In genomic region chr5:82274343-82275266, GRCh38 we compare ENCODE assay signal across 1 cellular context.
TF ChIP-seq lines count a peak whose summit lies in the region.

No MANE protein-coding gene starts in this region.

TF ChIP-seq in K562, 482 proteins besides CTCF, POLR2A, EP300 and RAD21 (continues in another document):
- TF ChIP-seq TSC22D4 (tag; IDR thresholded peaks at IDR 0.05) = no peak
- TF ChIP-seq ZNF444 (CRISPR knock-in tag; IDR thresholded peaks at IDR 0.05) = no peak
- no peak for TF ChIP-seq CC2D1A (IDR thresholded peaks at IDR 0.05)
- no peak for TF ChIP-seq ESRRA (IDR thresholded peaks at IDR 0.05; ENCODE audit: borderline replicate concordance, low read depth)
- TF ChIP-seq GATA2 (CRISPR knock-in tag; IDR thresholded peaks at IDR 0.05) = no peak
- no peak for TF ChIP-seq KAT2B (IDR thresholded peaks at IDR 0.05; ENCODE audit: low read depth, low read length)
- no peak for TF ChIP-seq NFRKB (IDR thresholded peaks at IDR 0.05; ENCODE audit: low read depth)
- TF ChIP-seq MYBL2 (IDR thresholded peaks at IDR 0.05; ENCODE audit: low read depth) = no peak
- no peak for TF ChIP-seq MYBL2 (CRISPR knock-in tag; IDR thresholded peaks at IDR 0.05; ENCODE audit: borderline replicate concordance)
- TF ChIP-seq RBBP5 (IDR thresholded peaks at IDR 0.05; ENCODE audit: borderline replicate concordance, insufficient read depth, low read length, poor library complexity, severe bottlenecking) = no peak
- TF ChIP-seq, protein P1, sequence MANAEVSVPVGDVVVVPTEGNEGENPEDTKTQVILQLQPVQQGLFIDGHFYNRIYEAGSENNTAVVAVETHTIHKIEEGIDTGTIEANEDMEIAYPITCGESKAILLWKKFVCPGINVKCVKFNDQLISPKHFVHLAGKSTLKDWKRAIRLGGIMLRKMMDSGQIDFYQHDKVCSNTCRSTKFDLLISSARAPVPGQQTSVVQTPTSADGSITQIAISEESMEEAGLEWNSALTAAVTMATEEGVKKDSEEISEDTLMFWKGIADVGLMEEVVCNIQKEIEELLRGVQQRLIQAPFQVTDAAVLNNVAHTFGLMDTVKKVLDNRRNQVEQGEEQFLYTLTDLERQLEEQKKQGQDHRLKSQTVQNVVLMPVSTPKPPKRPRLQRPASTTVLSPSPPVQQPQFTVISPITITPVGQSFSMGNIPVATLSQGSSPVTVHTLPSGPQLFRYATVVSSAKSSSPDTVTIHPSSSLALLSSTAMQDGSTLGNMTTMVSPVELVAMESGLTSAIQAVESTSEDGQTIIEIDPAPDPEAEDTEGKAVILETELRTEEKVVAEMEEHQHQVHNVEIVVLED (CRISPR knock-in tag; IDR thresholded peaks at IDR 0.05) = no peak
- TF ChIP-seq MAFG (tag; conservative IDR thresholded peaks at IDR 0.05) = no peak
- no peak for TF ChIP-seq RBM34 (IDR thresholded peaks at IDR 0.05; ENCODE audit: borderline replicate concordance, insufficient read depth, low read length)
- no peak for TF ChIP-seq TRIM24 (IDR thresholded peaks at IDR 0.05)
- TF ChIP-seq EZH2 (IDR thresholded peaks at IDR 0.05; ENCODE audit: borderline replicate concordance, low read depth, low read length) = no peak
- TF ChIP-seq, protein P2, sequence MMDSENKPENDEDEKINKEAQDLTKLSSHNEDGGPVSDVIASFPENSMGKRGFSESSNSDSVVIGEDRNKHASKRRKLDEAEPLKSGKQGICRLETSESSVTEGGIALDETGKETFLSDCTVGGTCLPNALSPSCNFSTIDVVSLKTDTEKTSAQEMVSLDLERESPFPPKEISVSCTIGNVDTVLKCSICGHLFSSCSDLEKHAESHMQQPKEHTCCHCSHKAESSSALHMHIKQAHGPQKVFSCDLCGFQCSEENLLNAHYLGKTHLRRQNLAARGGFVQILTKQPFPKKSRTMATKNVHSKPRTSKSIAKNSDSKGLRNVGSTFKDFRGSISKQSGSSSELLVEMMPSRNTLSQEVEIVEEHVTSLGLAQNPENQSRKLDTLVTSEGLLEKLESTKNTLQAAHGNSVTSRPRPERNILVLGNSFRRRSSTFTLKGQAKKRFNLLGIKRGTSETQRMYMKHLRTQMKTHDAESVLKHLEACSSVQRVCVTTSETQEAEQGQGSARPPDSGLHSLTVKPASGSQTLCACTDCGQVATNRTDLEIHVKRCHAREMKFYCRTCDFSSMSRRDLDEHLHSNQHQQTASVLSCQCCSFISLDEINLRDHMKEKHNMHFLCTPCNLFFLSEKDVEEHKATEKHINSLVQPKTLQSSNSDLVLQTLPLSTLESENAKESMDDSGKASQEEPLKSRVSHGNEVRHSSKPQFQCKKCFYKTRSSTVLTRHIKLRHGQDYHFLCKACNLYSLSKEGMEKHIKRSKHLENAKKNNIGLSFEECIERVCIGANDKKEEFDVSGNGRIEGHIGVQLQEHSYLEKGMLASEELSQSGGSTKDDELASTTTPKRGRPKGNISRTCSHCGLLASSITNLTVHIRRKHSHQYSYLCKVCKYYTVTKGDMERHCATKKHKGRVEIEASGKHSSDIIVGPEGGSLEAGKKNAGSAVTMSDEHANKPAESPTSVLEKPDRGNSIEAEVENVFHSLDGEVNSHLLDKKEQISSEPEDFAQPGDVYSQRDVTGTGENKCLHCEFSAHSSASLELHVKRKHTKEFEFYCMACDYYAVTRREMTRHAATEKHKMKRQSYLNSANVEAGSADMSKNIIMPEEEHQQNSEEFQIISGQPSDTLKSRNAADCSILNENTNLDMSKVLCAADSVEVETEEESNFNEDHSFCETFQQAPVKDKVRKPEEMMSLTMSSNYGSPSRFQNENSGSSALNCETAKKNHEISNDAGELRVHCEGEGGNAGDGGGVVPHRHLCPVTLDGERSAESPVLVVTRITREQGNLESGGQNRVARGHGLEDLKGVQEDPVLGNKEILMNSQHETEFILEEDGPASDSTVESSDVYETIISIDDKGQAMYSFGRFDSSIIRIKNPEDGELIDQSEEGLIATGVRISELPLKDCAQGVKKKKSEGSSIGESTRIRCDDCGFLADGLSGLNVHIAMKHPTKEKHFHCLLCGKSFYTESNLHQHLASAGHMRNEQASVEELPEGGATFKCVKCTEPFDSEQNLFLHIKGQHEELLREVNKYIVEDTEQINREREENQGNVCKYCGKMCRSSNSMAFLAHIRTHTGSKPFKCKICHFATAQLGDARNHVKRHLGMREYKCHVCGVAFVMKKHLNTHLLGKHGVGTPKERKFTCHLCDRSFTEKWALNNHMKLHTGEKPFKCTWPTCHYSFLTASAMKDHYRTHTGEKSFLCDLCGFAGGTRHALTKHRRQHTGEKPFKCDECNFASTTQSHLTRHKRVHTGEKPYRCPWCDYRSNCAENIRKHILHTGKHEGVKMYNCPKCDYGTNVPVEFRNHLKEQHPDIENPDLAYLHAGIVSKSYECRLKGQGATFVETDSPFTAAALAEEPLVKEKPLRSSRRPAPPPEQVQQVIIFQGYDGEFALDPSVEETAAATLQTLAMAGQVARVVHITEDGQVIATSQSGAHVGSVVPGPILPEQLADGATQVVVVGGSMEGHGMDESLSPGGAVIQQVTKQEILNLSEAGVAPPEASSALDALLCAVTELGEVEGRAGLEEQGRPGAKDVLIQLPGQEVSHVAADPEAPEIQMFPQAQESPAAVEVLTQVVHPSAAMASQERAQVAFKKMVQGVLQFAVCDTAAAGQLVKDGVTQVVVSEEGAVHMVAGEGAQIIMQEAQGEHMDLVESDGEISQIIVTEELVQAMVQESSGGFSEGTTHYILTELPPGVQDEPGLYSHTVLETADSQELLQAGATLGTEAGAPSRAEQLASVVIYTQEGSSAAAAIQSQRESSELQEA (IDR thresholded peaks at IDR 0.05; ENCODE audit: low read depth) = no peak
- TF ChIP-seq SNIP1 (IDR thresholded peaks at IDR 0.05; ENCODE audit: low read depth) = no peak
- no peak for TF ChIP-seq RBM15 (IDR thresholded peaks at IDR 0.05; ENCODE audit: insufficient read depth, low read length)
- TF ChIP-seq RBM39 (optimal IDR thresholded peaks at IDR 0.05; ENCODE audit: low read depth, low read length) = peak; percentile 36
- TF ChIP-seq, protein P3, sequence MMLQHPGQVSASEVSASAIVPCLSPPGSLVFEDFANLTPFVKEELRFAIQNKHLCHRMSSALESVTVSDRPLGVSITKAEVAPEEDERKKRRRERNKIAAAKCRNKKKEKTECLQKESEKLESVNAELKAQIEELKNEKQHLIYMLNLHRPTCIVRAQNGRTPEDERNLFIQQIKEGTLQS (IDR thresholded peaks at IDR 0.05) = peak; percentile 20; the same call in 1 of the 2 replicates
- TF ChIP-seq, protein P3 (CRISPR knock-in tag; conservative IDR thresholded peaks at IDR 0.05) = no peak
- TF ChIP-seq POLR2B (IDR thresholded peaks at IDR 0.05; ENCODE audit: low read depth, partially characterized antibody) = peak; percentile 55
- no peak for TF ChIP-seq DIDO1 (tag; IDR thresholded peaks at IDR 0.05; ENCODE audit: low read depth)
- no peak for TF ChIP-seq PKNOX1 (IDR thresholded peaks at IDR 0.05)
- peak; percentile 80 for TF ChIP-seq THRAP3 (IDR thresholded peaks at IDR 0.05; ENCODE audit: borderline replicate concordance)
- no peak for TF ChIP-seq RERE (CRISPR knock-in tag; IDR thresholded peaks at IDR 0.05; ENCODE audit: borderline replicate concordance)
- no peak for TF ChIP-seq ZNF764 (CRISPR knock-in tag; IDR thresholded peaks at IDR 0.05; ENCODE audit: low read depth)
- TF ChIP-seq ZNF354B (CRISPR knock-in tag; IDR thresholded peaks at IDR 0.05) = no peak
- no peak for TF ChIP-seq NEUROD1 (IDR thresholded peaks at IDR 0.05; ENCODE audit: borderline replicate concordance, low read depth, low read length, partially characterized antibody)
- no peak for TF ChIP-seq ZFP1 (CRISPR knock-in tag; IDR thresholded peaks at IDR 0.05)
- no peak for TF ChIP-seq RFX5 (IDR thresholded peaks at IDR 0.05; ENCODE audit: low read depth, low read length)
- TF ChIP-seq ZNF717 (CRISPR knock-in tag; IDR thresholded peaks at IDR 0.05) = peak; percentile 66; the same call in 1 of the 2 replicates
- TF ChIP-seq POU5F1 (IDR thresholded peaks at IDR 0.05; ENCODE audit: borderline replicate concordance, low read depth, low read length, partially characterized antibody) = no peak
- TF ChIP-seq CTCFL (IDR thresholded peaks at IDR 0.05; ENCODE audit: borderline replicate concordance, insufficient read depth, low read depth, low read length, poor library complexity, severe bottlenecking) = no peak
- no peak for TF ChIP-seq HNRNPH1 (optimal IDR thresholded peaks at IDR 0.05; ENCODE audit: low read depth, low read length)
